Comparison of ENCODE assay signal across 11 cellular contexts in the genomic region with DNA sequence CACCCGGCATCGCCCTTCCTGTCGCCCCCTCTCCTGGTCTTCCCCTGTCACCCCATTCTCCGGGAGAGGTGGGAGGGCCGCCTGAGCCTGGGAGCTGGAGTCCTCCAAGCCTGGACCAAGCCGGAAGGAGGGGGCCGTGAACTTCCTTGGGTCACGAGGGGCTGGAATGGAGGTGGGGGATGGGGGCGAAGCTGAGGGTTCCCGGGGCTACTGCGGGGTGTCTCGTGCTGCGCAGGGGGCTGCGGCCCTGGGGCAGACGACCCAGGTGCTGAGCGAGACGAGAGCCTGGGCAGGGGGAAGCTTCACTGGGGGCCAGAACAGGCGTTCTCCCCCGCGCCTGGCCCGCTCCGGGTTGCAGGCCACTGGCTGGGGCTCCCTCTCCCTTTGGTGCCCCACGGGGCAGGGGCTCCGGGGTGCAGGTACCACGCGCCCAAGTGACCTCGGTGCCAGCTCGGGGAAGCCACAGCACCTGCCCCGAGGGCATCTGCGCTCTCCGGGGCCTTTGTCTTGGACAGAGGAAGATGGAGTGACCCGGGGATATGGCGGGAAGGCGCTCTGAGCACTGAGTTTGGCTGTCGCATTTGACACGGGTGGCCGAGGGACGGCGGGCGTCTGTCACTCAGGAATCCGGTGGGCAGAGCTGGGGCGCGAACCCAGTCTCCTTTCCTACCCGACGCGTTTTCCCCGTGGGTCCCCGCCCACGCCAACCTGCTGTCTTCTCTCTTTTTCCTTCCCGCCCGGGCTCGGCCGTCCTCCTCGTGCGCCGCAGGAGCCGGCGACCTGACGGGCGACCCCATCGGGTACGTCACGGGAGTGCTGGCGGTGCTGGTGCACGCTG. TPM values are rescaled to one million over a fixed set of nuclear protein-coding genes. Genes with fewer than 3 reads are reported as not detected.
DNase-seq lines count a peak whose midpoint lies in the region; FAIRE-seq and TF ChIP-seq lines count a peak whose summit lies in the region.
"Had no signal": no experiment of that assay in that cellular context is flagged by ENCODE, and none has a peak within 500 bp of the region (broad histone marks: within the 10 kb centered on the region; RNA-seq: fewer than 3 reads in every experiment).

No MANE protein-coding gene starts in this region.

- POLR2A ChIA-PET in endothelial cell of umbilical vein (lab: Charles Lee) = no interaction called here

- no peaks in the 10 kb centered on the region for H4K20me1 ChIP-seq in endothelial cell of umbilical vein (replicated peaks; ENCODE audit: control insufficient read depth, extremely low read depth, insufficient read depth, low read length)

- no peaks in the 10 kb centered on the region for H3K9me3 Mint-ChIP-seq in activated CD4-positive, alpha-beta T cell treated with anti-CD3 and anti-CD28 coated beads, Interleukin-2, amount 10 ng/mL, durations not matched to agents 24 days and 14 days

- H3K27me3 Mint-ChIP-seq in activated CD4-positive, alpha-beta T cell treated with anti-CD3 and anti-CD28 coated beads, Interleukin-2, amount 10 ng/mL, durations not matched to agents 24 days and 14 days = peaks cover 58% of the 10 kb centered on the region

- intact Hi-C loops in activated CD4-positive, alpha-beta T cell treated with anti-CD3 and anti-CD28 coated beads, Interleukin-2, amount 10 ng/mL, durations not matched to agents 24 days and 14 days (cut with micrococcal nuclease) = loop anchor here (5.0 kb wide), 1 partner anchor 574 kb away; no protein-coding TSS in a partner anchor
- intact Hi-C loops in endothelial cell of umbilical vein (cut with micrococcal nuclease) = loop anchor here (5.0 to 10.0 kb wide), 4 partner anchors 99 to 369 kb away; a partner anchor contains a TSS
- intact Hi-C loops in colonic mucosa (cut with DNase I) = no loop called here

- no peak overlapping the region for H3K9ac ChIP-seq in endothelial cell of umbilical vein (replicated peaks; ENCODE audit: extremely low read depth, insufficient read depth, low read length)
- no peak overlapping the region for H3K9ac ChIP-seq in colonic mucosa (ENCODE audit: low read depth in 2 of 2, low read length in 2 of 2)

- H3K9me1 ChIP-seq in endothelial cell of umbilical vein (replicated peaks; ENCODE audit: control insufficient read depth, extremely low read depth, insufficient read depth, low read length) = no peaks in the 10 kb centered on the region

- peaks cover 22% of the 10 kb centered on the region for H3K4me1 Mint-ChIP-seq in activated CD4-positive, alpha-beta T cell treated with anti-CD3 and anti-CD28 coated beads, Interleukin-2, amount 10 ng/mL, durations not matched to agents 24 days and 14 days

- dilution Hi-C loops in endothelial cell of umbilical vein (cut with MboI; ENCODE audit: extremely low pct_ligation_motif_present, low sequenced_read_pairs) = no loop called here

- no peak overlapping the region for H2AFZ ChIP-seq in endothelial cell of umbilical vein (ENCODE audit: low read depth, low read length)

- H3K79me2 ChIP-seq in endothelial cell of umbilical vein (ENCODE audit: control insufficient read depth, insufficient read depth, low read length) = no peaks in the 10 kb centered on the region

- H3K4me2 ChIP-seq in endothelial cell of umbilical vein (ENCODE audit: insufficient read depth, low read length) = no peak overlapping the region

- H3K27me3 ChIP-seq in endothelial cell of umbilical vein (ENCODE audit: control insufficient read depth in 2 of 2, insufficient read depth in 2 of 2, low read length in 2 of 2) (peaks cover 32 to 53% of the 10 kb centered on the region in 2 experiments), colonic mucosa (peaks cover 32% of the 10 kb centered on the region)

- peak overlapping the region; percentile 62 for H3K4me3 Mint-ChIP-seq in activated CD4-positive, alpha-beta T cell treated with anti-CD3 and anti-CD28 coated beads, Interleukin-2, amount 10 ng/mL, durations not matched to agents 24 days and 14 days

- TF ChIP-seq POLR2A in endothelial cell of umbilical vein (IDR thresholded peaks at IDR 0.05; ENCODE audit: low read depth, low read length) = no peak

- H3K27ac ChIP-seq in endothelial cell of umbilical vein (ENCODE audit: insufficient read depth, low read depth, low read length) (no peak overlapping the region), colonic mucosa (no peak overlapping the region)
- H3K27ac ChIP-seq: body of pancreas had no signal

- H3K36me3 ChIP-seq in endothelial cell of umbilical vein (ENCODE audit: control insufficient read depth in 2 of 2, extremely low read depth in 1 of 2, insufficient read depth in 2 of 2, low read length in 2 of 2) (no peaks in the 10 kb centered on the region), colonic mucosa (no peaks in the 10 kb centered on the region)

- H3K9me3 ChIP-seq in endothelial cell of umbilical vein (replicated peaks; ENCODE audit: control insufficient read depth, insufficient read depth, low read length) (no peaks in the 10 kb centered on the region), colonic mucosa (no peaks in the 10 kb centered on the region)
- H3K9me3 ChIP-seq: body of pancreas had no signal

- H3K36me3 Mint-ChIP-seq in activated CD4-positive, alpha-beta T cell treated with anti-CD3 and anti-CD28 coated beads, Interleukin-2, amount 10 ng/mL, durations not matched to agents 24 days and 14 days (ENCODE audit: low read depth) = no peaks in the 10 kb centered on the region

- DNase-seq in GM13977 (ENCODE audit: low spot score) = peak; percentile 29
- peak; percentile 57 for DNase-seq in activated CD4-positive, alpha-beta T cell treated with anti-CD3 and anti-CD28 coated beads, Interleukin-2, amount 10 ng/mL, durations not matched to agents 24 days and 14 days
- no peak for DNase-seq in endothelial cell of umbilical vein (ENCODE audit: low read depth, low spot score)
- DNase-seq in stimulated activated CD4-positive, alpha-beta T cell treated with anti-CD3 and anti-CD28 coated beads, Interleukin-4, amount 100 ng/mL, for 1 hour = peak; percentile 31
- no peak for DNase-seq in SIG-M5 treated with dmso at 0.1 percent for 504 hours (lab: John Stamatoyannopoulos, UW; ENCODE audit: unreplicated experiment)
- DNase-seq in SKM-1 treated with dmso at 0.1 percent for 144 hours (lab: John Stamatoyannopoulos, UW; ENCODE audit: unreplicated experiment) = no peak
- no peak for DNase-seq in colonic mucosa
- DNase-seq: NCI-H524 treated with DMSO at 0.1 percent for 48 hours had no signal

- TF ChIP-seq CTCF in GM13977 (IDR thresholded peaks at IDR 0.05; ENCODE audit: extremely low read depth, insufficient read depth, missing control alignments) (no peak), endothelial cell of umbilical vein (IDR thresholded peaks at IDR 0.05; ENCODE audit: extremely low read depth in 1 of 2, insufficient read depth in 1 of 2, low read depth in 1 of 2, low read length in 2 of 2) (no peak), colonic mucosa (IDR thresholded peaks at IDR 0.05) (no peak)

- no peak for FAIRE-seq in endothelial cell of umbilical vein (lab: Jason Lieb, UNC)

- H3K4me1 ChIP-seq in endothelial cell of umbilical vein (ENCODE audit: control insufficient read depth, extremely low read depth, insufficient read depth, low read length) (peaks cover 23% of the 10 kb centered on the region), colonic mucosa (peaks cover 9% of the 10 kb centered on the region)

- H3K4me3 ChIP-seq in endothelial cell of umbilical vein (replicated peaks in 1 of 3; ENCODE audit: insufficient read depth in 1 of 3, low read depth in 1 of 3, low read length in 3 of 3) (no peak overlapping the region), colonic mucosa (no peak overlapping the region)
- H3K4me3 ChIP-seq: body of pancreas had no signal

- no TSS peak for BruUV-seq in endothelial cell of umbilical vein (replicated peaks; lab: Mats Ljungman, UMichigan)

- H3K27ac Mint-ChIP-seq in activated CD4-positive, alpha-beta T cell treated with anti-CD3 and anti-CD28 coated beads, Interleukin-2, amount 10 ng/mL, durations not matched to agents 24 days and 14 days = peak overlapping the region; percentile 48

- CTCF ChIA-PET in endothelial cell of umbilical vein (lab: Charles Lee) = no interaction called here

- in situ Hi-C loops in GM13977 (cut with MboI; ENCODE audit: low pct_unique_long_range_greater_than_20kb, low sequenced_read_pairs, unreplicated experiment) = no loop called here

TF ChIP-seq in endothelial cell of umbilical vein, 7 proteins besides CTCF, POLR2A, EP300 and RAD21:
- TF ChIP-seq EZH2 (IDR thresholded peaks at IDR 0.05; ENCODE audit: borderline replicate concordance, low read depth, low read length, severe bottlenecking) = peak; percentile 70
- TF ChIP-seq, protein P1, sequence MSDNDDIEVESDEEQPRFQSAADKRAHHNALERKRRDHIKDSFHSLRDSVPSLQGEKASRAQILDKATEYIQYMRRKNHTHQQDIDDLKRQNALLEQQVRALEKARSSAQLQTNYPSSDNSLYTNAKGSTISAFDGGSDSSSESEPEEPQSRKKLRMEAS (IDR thresholded peaks at IDR 0.05; ENCODE audit: insufficient read depth, insufficient read length) = no peak
- no peak for TF ChIP-seq JUN (IDR thresholded peaks at IDR 0.05; ENCODE audit: borderline replicate concordance, insufficient read depth, insufficient read length, low read depth)

RNA-seq across cellular contexts. Expression of a gene that starts 1.2 kb away (rescaled TPM):
- not detected in 2 replicates for total RNA-seq in activated CD4-positive, alpha-beta T cell treated with anti-CD3 and anti-CD28 coated beads, Interleukin-2, amount 10 ng/mL, durations not matched to agents 24 days and 14 days
- total RNA-seq in endothelial cell of umbilical vein (not detected in 2 replicates), colonic mucosa (under 1 TPM; 0.15 to 0.32 TPM)
- polyA plus RNA-seq in endothelial cell of umbilical vein = not detected in 2 replicates
- not detected in 2 replicates for polyA plus RNA-seq in endothelial cell of umbilical vein (2011; cell fraction: cytosol; rRNA removed)
- not detected in 2 replicates for polyA plus RNA-seq in endothelial cell of umbilical vein (2011; cell fraction: nucleus; rRNA removed)
- polyA plus RNA-seq in endothelial cell of umbilical vein (2012) = not detected in 2 replicates
- not detected in 2 replicates for polyA minus RNA-seq in endothelial cell of umbilical vein
- polyA minus RNA-seq in endothelial cell of umbilical vein (2011; cell fraction: cytosol; rRNA and poly(A)+ RNA removed) = not detected
- not detected in 2 replicates for polyA minus RNA-seq in endothelial cell of umbilical vein (2011; cell fraction: nucleus; rRNA and poly(A)+ RNA removed)
- total RNA-seq: body of pancreas, HT1080, myocyte had no signal

Comparison
In these comparisons a context has a peak if more than half of its experiments do, and no peak if none do; other contexts are left out.
1. DNase-seq: peak in GM13977 (single experiment), activated CD4-positive, alpha-beta T cell treated with anti-CD3 and anti-CD28 coated beads, Interleukin-2, amount 10 ng/mL, durations not matched to agents 24 days and 14 days (single experiment) and stimulated activated CD4-positive, alpha-beta T cell treated with anti-CD3 and anti-CD28 coated beads, Interleukin-4, amount 100 ng/mL, for 1 hour (single experiment); none in endothelial cell of umbilical vein (single experiment), SIG-M5 treated with dmso at 0.1 percent for 504 hours (single experiment), SKM-1 treated with dmso at 0.1 percent for 144 hours (single experiment) and colonic mucosa (single experiment).